In genomic region chr17:65750166-65750565, GRCh38 we compare ENCODE assay signal across 14 cellular contexts.
DNase-seq lines count a peak whose midpoint lies in the region; ATAC-seq and TF ChIP-seq lines count a peak whose summit lies in the region.
"Had no signal": no experiment of that assay in that cellular context is flagged by ENCODE, and none has a peak within 500 bp of the region (broad histone marks: within the 10 kb centered on the region; RNA-seq: fewer than 3 reads in every experiment).

No MANE protein-coding gene starts in this region.

- no peak overlapping the region for H3K4me3 ChIP-seq in OCI-LY3 (ENCODE audit: low read length)
- H3K4me3 ChIP-seq in choroid plexus epithelial cell (ENCODE audit: low read depth, low read length), result no peak overlapping the region
- no peak overlapping the region for H3K4me3 ChIP-seq in prostate gland
- H3K4me3 ChIP-seq: cardiac muscle cell, right atrium auricular region had no signal

- no peaks in the 10 kb centered on the region for H3K9me3 Mint-ChIP-seq in CD4-positive, alpha-beta T cell
- H3K9me3 Mint-ChIP-seq: activated naive CD8-positive, alpha-beta T cell treated with anti-CD3 and anti-CD28 coated beads, Interleukin-2, amount 10 ng/mL, durations not matched to agents 7 days and 5 days had no signal

- peaks cover 34% of the 10 kb centered on the region for H3K4me1 Mint-ChIP-seq in CD4-positive, alpha-beta T cell (ENCODE audit: low read depth)

- DNase-seq in CD4-positive, alpha-beta T cell, result no peak
- DNase-seq in choroid plexus epithelial cell (ENCODE audit: low read depth), result peak; percentile 27
- DNase-seq in prostate gland (ENCODE audit: low spot score), result no peak
- no peak for DNase-seq in HuH-7.5 (ENCODE audit: low spot score)
- DNase-seq in islet precursor cell, result no peak
- no peak for DNase-seq in DMS79 treated with DMSO at 0.1 percent for 48 hours (lab: John Stamatoyannopoulos, UW)
- DNase-seq: activated naive CD8-positive, alpha-beta T cell treated with anti-CD3 and anti-CD28 coated beads, Interleukin-2, amount 10 ng/mL, durations not matched to agents 7 days and 5 days had no signal

- no peaks in the 10 kb centered on the region for H3K36me3 Mint-ChIP-seq in CD4-positive, alpha-beta T cell (ENCODE audit: low read depth)
- H3K36me3 Mint-ChIP-seq: activated naive CD8-positive, alpha-beta T cell treated with anti-CD3 and anti-CD28 coated beads, Interleukin-2, amount 10 ng/mL, durations not matched to agents 7 days and 5 days had no signal

- H3K4me3 Mint-ChIP-seq in CD4-positive, alpha-beta T cell, result no peak overlapping the region
- H3K4me3 Mint-ChIP-seq: activated CD8-positive, alpha-beta T cell treated with anti-CD3 and anti-CD28 coated beads, Interleukin-2, amount 10 ng/mL, durations not matched to agents 7 days and 5 days had no signal

- no peak for TF ChIP-seq POLR2A in prostate gland (IDR thresholded peaks at IDR 0.05)

- intact Hi-C loops in CD4-positive, alpha-beta T cell (cut with DNase I, micrococcal nuclease), result loop anchor here in 1 of 2 experiments (10.0 kb wide), 1 partner anchor 195 kb away; no protein-coding TSS in a partner anchor
- intact Hi-C loops in prostate gland (cut with DNase I), result no loop called here

- H3K36me3 ChIP-seq in OCI-LY3 (replicated peaks; ENCODE audit: low read depth, low read length), result no peaks in the 10 kb centered on the region
- H3K36me3 ChIP-seq in prostate gland, result no peaks in the 10 kb centered on the region
- H3K36me3 ChIP-seq: cardiac muscle cell, neutrophil, right atrium auricular region had no signal

- no peaks in the 10 kb centered on the region for H3K27me3 ChIP-seq in CD4-positive, alpha-beta T cell (ENCODE audit: control insufficient read depth, insufficient read depth, low read length)
- H3K27me3 ChIP-seq in OCI-LY3 (ENCODE audit: low read depth, low read length) (no peaks in the 10 kb centered on the region), prostate gland (replicated peaks; ENCODE audit: insufficient read depth) (no peaks in the 10 kb centered on the region)
- H3K27me3 ChIP-seq: cardiac muscle cell, neutrophil, right atrium auricular region had no signal

- no peak overlapping the region for H3K27ac ChIP-seq in CD4-positive, alpha-beta T cell (ENCODE audit: low read depth, low read length)
- H3K27ac ChIP-seq in OCI-LY3 (ENCODE audit: low read length) (no peak overlapping the region), prostate gland (peak overlapping the region; percentile 3 to 59)
- H3K27ac ChIP-seq: cardiac muscle cell, neutrophil, right atrium auricular region, RWPE1 had no signal

- 42% methylated on average over 1 of the region's 1 CpG for WGBS in prostate gland

- H3K79me2 ChIP-seq in OCI-LY3 (ENCODE audit: low read length), result no peaks in the 10 kb centered on the region

- H3K27ac Mint-ChIP-seq in CD4-positive, alpha-beta T cell, result no peak overlapping the region
- H3K27ac Mint-ChIP-seq: activated CD8-positive, alpha-beta T cell treated with anti-CD3 and anti-CD28 coated beads, Interleukin-2, amount 10 ng/mL, durations not matched to agents 7 days and 5 days; activated naive CD8-positive, alpha-beta T cell treated with anti-CD3 and anti-CD28 coated beads, Interleukin-2, amount 10 ng/mL, durations not matched to agents 7 days and 5 days had no signal

- TF ChIP-seq CTCF in CD4-positive, alpha-beta T cell (IDR thresholded peaks at IDR 0.05), result no peak
- TF ChIP-seq CTCF in OCI-LY3 (IDR thresholded peaks at IDR 0.05; ENCODE audit: low read depth, low read length), result no peak
- TF ChIP-seq CTCF in choroid plexus epithelial cell (conservative IDR thresholded peaks at IDR 0.05; ENCODE audit: low read depth, low read length), result no peak
- TF ChIP-seq CTCF in prostate gland (IDR thresholded peaks at IDR 0.05), result no peak

- CTCF ChIA-PET in CD4-positive, alpha-beta T cell (lab: Charles Lee), result no interaction called here

- H3K4me2 ChIP-seq in OCI-LY3 (ENCODE audit: low read length), result peak overlapping the region; percentile 49

- H3K9me3 ChIP-seq in CD4-positive, alpha-beta T cell (ENCODE audit: control insufficient read depth, low read length), result no peaks in the 10 kb centered on the region
- no peaks in the 10 kb centered on the region for H3K9me3 ChIP-seq in OCI-LY3 (ENCODE audit: insufficient read depth, low read length)
- no peaks in the 10 kb centered on the region for H3K9me3 ChIP-seq in prostate gland
- H3K9me3 ChIP-seq: neutrophil, right atrium auricular region had no signal

- peak overlapping the region; percentile 75 for H2AFZ ChIP-seq in OCI-LY3 (ENCODE audit: low read depth, low read length)

- no peak overlapping the region for H3K9ac ChIP-seq in OCI-LY3 (ENCODE audit: low read length)

- peak; percentile 43 for ATAC-seq in CD4-positive, alpha-beta T cell (ENCODE audit: poor library complexity)
- ATAC-seq in GM19324 (IDR thresholded peaks at IDR 0.05; ENCODE audit: low FRiP score, unreplicated experiment), result no peak

- POLR2A ChIA-PET in CD4-positive, alpha-beta T cell (lab: Charles Lee), result interaction anchor here (0.9 to 1.8 kb wide), 3 partner anchors 8 to 22 kb away, joined by 3 to 10 read pairs (median 9); no protein-coding TSS in a partner anchor

- H4K20me1 ChIP-seq in OCI-LY3 (ENCODE audit: insufficient read depth, low read length), result no peaks in the 10 kb centered on the region

- H3K4me1 ChIP-seq in OCI-LY3 (ENCODE audit: low read length) (peaks cover 13% of the 10 kb centered on the region), prostate gland (replicated peaks) (no peaks in the 10 kb centered on the region)

- H3K27me3 Mint-ChIP-seq in CD4-positive, alpha-beta T cell, result no peaks in the 10 kb centered on the region

Comparison
In these comparisons a context has a peak if more than half of its experiments do, and no peak if none do; other contexts are left out.
1. H3K27ac ChIP-seq: peak in prostate gland (2 of 2); none in CD4-positive, alpha-beta T cell (single experiment) and OCI-LY3 (single experiment).